8 cellular contexts compared by ENCODE assay signal in genomic region chr2:74003494-74004211, GRCh38. TPM values are rescaled to one million over a fixed set of nuclear protein-coding genes. Genes with fewer than 3 reads are reported as not detected.
DNase-seq lines count a peak whose midpoint lies in the region; ATAC-seq lines count a peak whose summit lies in the region.

No MANE protein-coding gene starts in this region.

- ATAC-seq in HG02571 (IDR thresholded peaks at IDR 0.05; ENCODE audit: unreplicated experiment) = no peak
- no peak for ATAC-seq in HG03025 (IDR thresholded peaks at IDR 0.05; ENCODE audit: low FRiP score, unreplicated experiment)
- ATAC-seq in HG03565 (IDR thresholded peaks at IDR 0.05; ENCODE audit: unreplicated experiment) = no peak

- DNase-seq in A172 (ENCODE audit: low spot score) = peak; percentile 74
- DNase-seq in GM04503 (ENCODE audit: low read depth) = peak; percentile 50
- peak in 33 of 58 donors; percentile 25 to 83 (median 61) for DNase-seq in anterior cingulate cortex (lab: John Stamatoyannopoulos, UW)
- DNase-seq in kidney tubule cell (ENCODE audit: low spot score) = peak; percentile 39
- DNase-seq in NCI-H2081 treated with DMSO at 0.1 percent for 48 hours (lab: John Stamatoyannopoulos, UW) = no peak

RNA-seq across cellular contexts. Expression of gene TET3, which starts 18.9 kb away (rescaled TPM):
- total RNA-seq in A172 (2014; rRNA removed; shearing (Covaris generic)) = 6.5 and 9.9 TPM in 2 replicates
